Comparison of ENCODE assay signal across 18 cellular contexts in genomic region chr1:114009393-114009792, GRCh38. TPM values are rescaled to one million over a fixed set of nuclear protein-coding genes. Genes with fewer than 3 reads are reported as not detected.
DNase-seq lines count a peak whose midpoint lies in the region; ATAC-seq and TF ChIP-seq lines count a peak whose summit lies in the region.
"Had no signal": no experiment of that assay in that cellular context is flagged by ENCODE, and none has a peak within 500 bp of the region (broad histone marks: within the 10 kb centered on the region; RNA-seq: fewer than 3 reads in every experiment).

No MANE protein-coding gene starts in this region.

- intact Hi-C loops in activated CD4-positive, alpha-beta T cell treated with anti-CD3 and anti-CD28 coated beads, Interleukin-2, amount 10 ng/mL, durations not matched to agents 24 days and 14 days (cut with micrococcal nuclease), result no loop called here

- H3K27ac Mint-ChIP-seq in activated CD4-positive, alpha-beta T cell treated with anti-CD3 and anti-CD28 coated beads, Interleukin-2, amount 10 ng/mL, durations not matched to agents 24 days and 14 days, result no peak overlapping the region
- no peak overlapping the region for H3K27ac Mint-ChIP-seq in activated T-cell treated with anti-CD3 and anti-CD28 coated beads, Interleukin-2, amount 50 U/mL, for 72 hours
- H3K27ac Mint-ChIP-seq: activated naive CD8-positive, alpha-beta T cell; IgD-negative memory B cell; stimulated activated naive B cell treated with anti-CD40 and anti-IgM and Interleukin-4, amounts not matched to agents 10 μg/mL and 1 μg/mL and 100 μg/mL, for 72 hours had no signal

- H3K36me3 Mint-ChIP-seq in activated CD4-positive, alpha-beta T cell treated with anti-CD3 and anti-CD28 coated beads, Interleukin-2, amount 10 ng/mL, durations not matched to agents 24 days and 14 days (ENCODE audit: low read depth), result no peaks in the 10 kb centered on the region
- H3K36me3 Mint-ChIP-seq in activated T-cell treated with anti-CD3 and anti-CD28 coated beads, Interleukin-2, amount 50 U/mL, for 72 hours (ENCODE audit: insufficient read depth in 2 of 2), result no peaks in the 10 kb centered on the region
- H3K36me3 Mint-ChIP-seq: activated naive CD8-positive, alpha-beta T cell; IgD-negative memory B cell; stimulated activated naive B cell treated with anti-CD40 and anti-IgM and Interleukin-4, amounts not matched to agents 10 μg/mL and 1 μg/mL and 100 μg/mL, for 72 hours had no signal

- H3K27me3 Mint-ChIP-seq in activated CD4-positive, alpha-beta T cell treated with anti-CD3 and anti-CD28 coated beads, Interleukin-2, amount 10 ng/mL, durations not matched to agents 24 days and 14 days, result peaks cover 12% of the 10 kb centered on the region
- H3K27me3 Mint-ChIP-seq in activated T-cell treated with anti-CD3 and anti-CD28 coated beads, Interleukin-2, amount 50 U/mL, for 72 hours (ENCODE audit: low read depth), result peaks cover 20% of the 10 kb centered on the region

- DNase-seq in HT1080 (ENCODE audit: low read depth) (peak; percentile 50), SW480 (ENCODE audit: low spot score) (peak; percentile 85), fibroblast of mammary gland (ENCODE audit: low read depth) (peak; percentile 84), renal cortical epithelial cell (ENCODE audit: low read depth) (peak; percentile 72), pons (ENCODE audit: low spot score) (no peak)
- no peak for DNase-seq in activated CD4-positive, alpha-beta T cell treated with anti-CD3 and anti-CD28 coated beads, Interleukin-2, amount 10 ng/mL, durations not matched to agents 24 days and 14 days
- no peak for DNase-seq in activated T-cell treated with anti-CD3 and anti-CD28 coated beads, Interleukin-2, amount 50 U/mL, for 72 hours
- DNase-seq: AML-193; H7; head of caudate nucleus; NCI-H1930; NCI-H345; occipital lobe; right cardiac atrium; stimulated activated naive B cell treated with anti-CD40 and anti-IgM and Interleukin-4, amounts not matched to agents 10 μg/mL and 1 μg/mL and 100 μg/mL, for 72 hours; thyroid gland had no signal

- no peaks in the 10 kb centered on the region for H3K9me3 Mint-ChIP-seq in activated CD4-positive, alpha-beta T cell treated with anti-CD3 and anti-CD28 coated beads, Interleukin-2, amount 10 ng/mL, durations not matched to agents 24 days and 14 days
- H3K9me3 Mint-ChIP-seq in activated T-cell treated with anti-CD3 and anti-CD28 coated beads, Interleukin-2, amount 50 U/mL, for 72 hours, result peaks cover 0 to 2% of the 10 kb centered on the region in 2 donors

- ATAC-seq in activated T-cell treated with anti-CD3 and anti-CD28 coated beads, Interleukin-2, amount 50 U/mL, for 72 hours (replicated peaks in 1 of 2), result no peak
- ATAC-seq: right cardiac atrium; stimulated activated naive B cell treated with anti-CD40 and anti-IgM and Interleukin-4, amounts not matched to agents 10 μg/mL and 1 μg/mL and 100 μg/mL, for 72 hours had no signal

- H3K4me3 Mint-ChIP-seq in activated CD4-positive, alpha-beta T cell treated with anti-CD3 and anti-CD28 coated beads, Interleukin-2, amount 10 ng/mL, durations not matched to agents 24 days and 14 days, result no peak overlapping the region
- no peak overlapping the region for H3K4me3 Mint-ChIP-seq in activated T-cell treated with anti-CD3 and anti-CD28 coated beads, Interleukin-2, amount 50 U/mL, for 72 hours
- H3K4me3 Mint-ChIP-seq: activated naive CD8-positive, alpha-beta T cell; IgD-negative memory B cell; stimulated activated naive B cell treated with anti-CD40 and anti-IgM and Interleukin-4, amounts not matched to agents 10 μg/mL and 1 μg/mL and 100 μg/mL, for 72 hours had no signal

- H3K4me3 ChIP-seq in fibroblast of mammary gland (ENCODE audit: control insufficient read depth, low read depth, low read length), result no peak overlapping the region
- H3K4me3 ChIP-seq: thyroid gland had no signal

- no peaks in the 10 kb centered on the region for H3K4me1 Mint-ChIP-seq in activated CD4-positive, alpha-beta T cell treated with anti-CD3 and anti-CD28 coated beads, Interleukin-2, amount 10 ng/mL, durations not matched to agents 24 days and 14 days
- H3K4me1 Mint-ChIP-seq in activated T-cell treated with anti-CD3 and anti-CD28 coated beads, Interleukin-2, amount 50 U/mL, for 72 hours (ENCODE audit: low read depth), result no peaks in the 10 kb centered on the region
- H3K4me1 Mint-ChIP-seq: IgD-negative memory B cell; stimulated activated naive B cell treated with anti-CD40 and anti-IgM and Interleukin-4, amounts not matched to agents 10 μg/mL and 1 μg/mL and 100 μg/mL, for 72 hours had no signal

- no peak for TF ChIP-seq CTCF in fibroblast of mammary gland (conservative IDR thresholded peaks at IDR 0.05; ENCODE audit: control insufficient read depth, insufficient read depth, low read depth, low read length)

RNA-seq across cellular contexts. Expression of gene OLFML3, which starts 30.1 kb away (rescaled TPM):
- total RNA-seq in HT1080 (2014; rRNA removed; shearing (Covaris generic)), result 4.0 and 5.1 TPM in 2 replicates
- polyA plus RNA-seq in HT1080 (2015; cell fraction: cytosol; rRNA removed), result 1.2 and 1.5 TPM in 2 replicates
- 2.0 and 3.9 TPM in 2 replicates for polyA plus RNA-seq in HT1080 (2015; cell fraction: nucleus; rRNA removed)
- total RNA-seq in renal cortical epithelial cell, result 0.52 and 5.1 TPM in 2 replicates
- total RNA-seq in activated CD4-positive, alpha-beta T cell treated with anti-CD3 and anti-CD28 coated beads, Interleukin-2, amount 10 ng/mL, durations not matched to agents 24 days and 14 days, result 0.09 TPM in 1 of 2 replicates, not detected in the other
- total RNA-seq in activated T-cell treated with anti-CD3 and anti-CD28 coated beads, Interleukin-2, amount 50 U/mL, for 72 hours, result 1 to 10 TPM in 1 of 2 donors, under 1 TPM in 1; 0.90 to 1.0 TPM
- polyA plus RNA-seq: IgD-negative memory B cell had no signal

Comparison
In these comparisons a context has a peak if more than half of its experiments do, and no peak if none do; other contexts are left out.
1. DNase-seq: peak in HT1080 (single experiment), SW480 (single experiment), fibroblast of mammary gland (single experiment) and renal cortical epithelial cell (single experiment); none in activated CD4-positive, alpha-beta T cell treated with anti-CD3 and anti-CD28 coated beads, Interleukin-2, amount 10 ng/mL, durations not matched to agents 24 days and 14 days (single experiment), activated T-cell treated with anti-CD3 and anti-CD28 coated beads, Interleukin-2, amount 50 U/mL, for 72 hours (0 of 2) and pons (single experiment).